18 cellular contexts compared by ENCODE assay signal in genomic region chr3:142896996-142897395, GRCh38. TPM values are rescaled to one million over a fixed set of nuclear protein-coding genes. Genes with fewer than 3 reads are reported as not detected.
"Had no signal": no experiment of that assay in that cellular context is flagged by ENCODE, and none has a peak within 500 bp of the region (broad histone marks: within the 10 kb centered on the region; RNA-seq: fewer than 3 reads in every experiment).

No MANE protein-coding gene starts in this region.

- H3K9me3 ChIP-seq: heart left ventricle, mucosa of descending colon, right atrium auricular region, tibial artery, upper lobe of left lung, uterus had no signal

- H3K4me3 ChIP-seq: coronary artery, heart left ventricle, mucosa of descending colon, right atrium auricular region, tibial artery, upper lobe of left lung, uterus had no signal

- ATAC-seq: esophagus mucosa; mucosa of descending colon; natural killer cell; stimulated activated naive CD8-positive, alpha-beta T cell treated with anti-CD3 and anti-CD28 coated beads, Interleukin-15, Interleukin-2, amounts not matched to agents 100 U/mL and 50 U/mL, for 24 hours had no signal

- H3K36me3 ChIP-seq: heart left ventricle, right atrium auricular region, tibial artery, upper lobe of left lung, uterus had no signal

- H3K27me3 ChIP-seq: heart left ventricle, right atrium auricular region, tibial artery, upper lobe of left lung, uterus had no signal

- DNase-seq: effector CD4-positive, alpha-beta T cell; endodermal cell; heart left ventricle; hippocampal formation; kidney glomerular epithelial cell; mucosa of descending colon; natural killer cell; posterior cingulate gyrus; small intestine; stimulated activated CD4-positive, alpha-beta T cell treated with anti-CD3 and anti-CD28 coated beads, Interleukin-2, amount 100 ng/mL, for 48 hours; stimulated activated naive CD8-positive, alpha-beta T cell treated with anti-CD3 and anti-CD28 coated beads, Interleukin-15, Interleukin-2, amounts not matched to agents 100 U/mL and 50 U/mL, for 24 hours; tibial artery; upper lobe of left lung; uterus had no signal

- H3K4me1 ChIP-seq: upper lobe of left lung, uterus had no signal

- H3K27ac ChIP-seq: heart left ventricle, tibial artery, upper lobe of left lung, uterus had no signal

RNA-seq across cellular contexts. Expression of gene PCOLCE2, which starts 8.1 kb away (rescaled TPM):
- total RNA-seq: endothelial cell of umbilical vein, natural killer cell had no signal
